9 cellular contexts compared by ENCODE assay signal in the genomic region with DNA sequence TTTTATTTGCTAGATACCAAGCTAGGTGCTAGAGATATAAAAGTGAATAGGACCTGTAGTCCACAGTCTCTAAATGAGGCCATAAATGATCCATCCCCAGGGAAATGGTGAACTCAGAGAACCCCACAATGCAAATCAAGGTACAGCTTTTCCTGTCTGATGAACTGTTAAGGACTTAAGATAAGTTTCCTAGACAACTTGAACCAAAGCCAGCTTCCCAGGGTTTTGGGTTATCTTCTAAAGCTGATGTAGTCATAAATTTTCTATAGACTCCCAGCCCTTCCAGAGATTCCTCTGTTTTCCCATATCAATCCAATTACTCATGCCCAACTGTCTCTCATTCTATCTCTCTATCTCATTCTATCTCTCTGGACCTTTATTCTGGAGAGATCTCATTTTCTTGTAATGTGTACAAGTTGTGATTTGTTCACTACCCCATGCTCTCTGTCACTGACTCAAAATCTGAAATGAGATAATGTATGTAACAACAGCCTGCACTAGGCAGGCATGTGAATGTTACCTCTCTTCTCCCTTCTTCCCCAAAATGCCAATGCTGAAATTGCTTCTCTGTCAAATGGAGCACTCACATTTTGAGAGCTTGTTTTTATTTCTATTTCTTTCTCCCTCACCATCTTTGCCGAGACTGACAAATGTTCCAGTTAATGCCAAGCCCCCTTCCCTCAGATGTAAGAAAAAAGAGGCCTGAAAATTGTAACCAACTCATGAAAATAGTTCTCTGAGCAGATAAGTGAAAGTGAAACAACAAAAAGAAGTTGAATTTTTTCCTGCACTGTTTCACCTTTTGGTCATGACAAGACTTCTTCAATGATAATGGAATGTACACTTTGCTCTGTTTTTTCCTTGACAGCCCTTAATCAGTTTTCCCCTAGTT.
DNase-seq lines count a peak whose midpoint lies in the region; ATAC-seq and TF ChIP-seq lines count a peak whose summit lies in the region.
"Had no signal": no experiment of that assay in that cellular context is flagged by ENCODE, and none has a peak within 500 bp of the region (broad histone marks: within the 10 kb centered on the region; RNA-seq: fewer than 3 reads in every experiment).

No MANE protein-coding gene starts in this region.

- ATAC-seq in heart right ventricle: no peak
- peak; percentile 73 for ATAC-seq in HG02885 (IDR thresholded peaks at IDR 0.05; ENCODE audit: poor library complexity, unreplicated experiment)
- peak; percentile 33 for ATAC-seq in activated naive CD8-positive, alpha-beta T cell treated with anti-CD3 and anti-CD28 coated beads, Interleukin-2, amount 10 ng/mL, durations not matched to agents 7 days and 5 days (ENCODE audit: low read depth)
- ATAC-seq in thoracic aorta (ENCODE audit: insufficient number of reproducible peaks, low FRiP score, low read depth): no peak

- DNase-seq in left ventricle myocardium inferior: no peak
- DNase-seq in heart right ventricle: no peak
- no peak for DNase-seq in activated naive CD8-positive, alpha-beta T cell treated with anti-CD3 and anti-CD28 coated beads, Interleukin-2, amount 10 ng/mL, durations not matched to agents 7 days and 5 days
- DNase-seq in thoracic aorta (ENCODE audit: low spot score): no peak
- DNase-seq in putamen (ENCODE audit: low spot score): no peak
- DNase-seq in AG08396 (ENCODE audit: low spot score): no peak
- DNase-seq in KG1 (lab: John Stamatoyannopoulos, UW): no peak
- DNase-seq: NCI-H446 had no signal

- TF ChIP-seq CTCF in left ventricle myocardium inferior (IDR thresholded peaks at IDR 0.05; ENCODE audit: borderline replicate concordance) (no peak), heart right ventricle (IDR thresholded peaks at IDR 0.05) (no peak), thoracic aorta (IDR thresholded peaks at IDR 0.05) (no peak)

- peak overlapping the region; percentile 53 for H3K4me3 Mint-ChIP-seq in activated naive CD8-positive, alpha-beta T cell treated with anti-CD3 and anti-CD28 coated beads, Interleukin-2, amount 10 ng/mL, durations not matched to agents 7 days and 5 days

- peak overlapping the region; percentile 79 for H3K27ac Mint-ChIP-seq in activated naive CD8-positive, alpha-beta T cell treated with anti-CD3 and anti-CD28 coated beads, Interleukin-2, amount 10 ng/mL, durations not matched to agents 7 days and 5 days

- POLR2A ChIA-PET in activated naive CD8-positive, alpha-beta T cell treated with anti-CD3 and anti-CD28 coated beads, Interleukin-2, amount 10 ng/mL, durations not matched to agents 7 days and 5 days (lab: Charles Lee): no interaction called here

- intact Hi-C loops in left ventricle myocardium inferior (cut with micrococcal nuclease): no loop called here
- intact Hi-C loops in heart right ventricle (cut with DNase I): no loop called here

- H3K27ac ChIP-seq in left ventricle myocardium inferior (replicated peaks): peak overlapping the region; percentile 10
- peak overlapping the region in 4 of 10 donors; percentile 23 to 68 (median 40) for H3K27ac ChIP-seq in heart right ventricle
- H3K27ac ChIP-seq in thoracic aorta: peak overlapping the region; percentile 12 to 45

- H3K36me3 ChIP-seq in left ventricle myocardium inferior (no peaks in the 10 kb centered on the region), heart right ventricle (no peaks in the 10 kb centered on the region), thoracic aorta (no peaks in the 10 kb centered on the region)

- H3K27me3 ChIP-seq in left ventricle myocardium inferior (ENCODE audit: low read depth) (no peaks in the 10 kb centered on the region), heart right ventricle (no peaks in the 10 kb centered on the region), thoracic aorta (replicated peaks; ENCODE audit: insufficient read depth) (no peaks in the 10 kb centered on the region)

- H3K9me3 Mint-ChIP-seq in activated naive CD8-positive, alpha-beta T cell treated with anti-CD3 and anti-CD28 coated beads, Interleukin-2, amount 10 ng/mL, durations not matched to agents 7 days and 5 days: peaks cover 2% of the 10 kb centered on the region

- H3K4me3 ChIP-seq in left ventricle myocardium inferior: no peak overlapping the region
- no peak overlapping the region for H3K4me3 ChIP-seq in heart right ventricle
- H3K4me3 ChIP-seq in thoracic aorta: peak overlapping the region; percentile 18

- peaks cover 18% of the 10 kb centered on the region for H3K4me1 Mint-ChIP-seq in activated naive CD8-positive, alpha-beta T cell treated with anti-CD3 and anti-CD28 coated beads, Interleukin-2, amount 10 ng/mL, durations not matched to agents 7 days and 5 days

- no peaks in the 10 kb centered on the region for H3K36me3 Mint-ChIP-seq in activated naive CD8-positive, alpha-beta T cell treated with anti-CD3 and anti-CD28 coated beads, Interleukin-2, amount 10 ng/mL, durations not matched to agents 7 days and 5 days

- peaks cover 44% of the 10 kb centered on the region for H3K4me1 ChIP-seq in left ventricle myocardium inferior
- peaks cover 0 to 21% (median 17%) of the 10 kb centered on the region in 9 donors for H3K4me1 ChIP-seq in heart right ventricle
- H3K4me1 ChIP-seq in thoracic aorta (ENCODE audit: control insufficient read depth in 1 of 2, low read depth in 2 of 2): peaks cover 5 to 20% of the 10 kb centered on the region in 2 donors

- no peaks in the 10 kb centered on the region for H3K27me3 Mint-ChIP-seq in activated naive CD8-positive, alpha-beta T cell treated with anti-CD3 and anti-CD28 coated beads, Interleukin-2, amount 10 ng/mL, durations not matched to agents 7 days and 5 days

- H3K9me3 ChIP-seq in left ventricle myocardium inferior (replicated peaks): no peaks in the 10 kb centered on the region
- H3K9me3 ChIP-seq in heart right ventricle: no peaks in the 10 kb centered on the region
- no peaks in the 10 kb centered on the region for H3K9me3 ChIP-seq in thoracic aorta

- WGBS in heart right ventricle, 2 donors: 41 to 49% methylated on average over 1 of the region's 1 CpG

Comparison
In these comparisons a context has a peak if more than half of its experiments do, and no peak if none do; other contexts are left out.
1. ATAC-seq: peak in HG02885 (single experiment) and activated naive CD8-positive, alpha-beta T cell treated with anti-CD3 and anti-CD28 coated beads, Interleukin-2, amount 10 ng/mL, durations not matched to agents 7 days and 5 days (single experiment); none in heart right ventricle (0 of 8) and thoracic aorta (single experiment).